8 cellular contexts compared by ENCODE assay signal in genomic region chr5:141397756-141398551, GRCh38. TPM values are rescaled to one million over a fixed set of nuclear protein-coding genes. Genes with fewer than 3 reads are reported as not detected.
DNase-seq lines count a peak whose midpoint lies in the region; ATAC-seq and TF ChIP-seq lines count a peak whose summit lies in the region.
"Not testable (repeated sequence)": the region's sequence is repeated elsewhere in the genome, so short reads cannot be mapped to it uniquely, and the experiment has no call there.

PCDHGB5 (plus strand) TSS chr5:141397947; CDS start chr5:141398128, 181 bp downstream.

- in situ Hi-C loops in GM13976 (cut with MboI; ENCODE audit: low sequenced_read_pairs, unreplicated experiment): not testable (repeated sequence)

- 0 out of 2 replicates have a peak, but pooled peaks cover 13% of the 10 kb centered on the region for H3K36me3 ChIP-seq in GM23338 (ENCODE audit: insufficient read depth)
- not testable (repeated sequence) for H3K36me3 ChIP-seq in aorta (ENCODE audit: control insufficient read depth in 1 of 2, insufficient read depth in 2 of 2, low read length in 1 of 2)

- peaks cover 16% of the 10 kb centered on the region for H3K27me3 Mint-ChIP-seq in GM23338 (ENCODE audit: insufficient read depth, low read depth, poor library complexity)

- H3K9me2 ChIP-seq in GM23338 (ENCODE audit: insufficient read depth): not testable (repeated sequence)

- H3K27ac Mint-ChIP-seq in GM23338: not testable (repeated sequence)

- peak; percentile 90 for ATAC-seq in GM23338
- ATAC-seq in aorta (ENCODE audit: low FRiP score): peak; percentile 74

- H3K27me3 ChIP-seq in GM23338 (ENCODE audit: insufficient read depth); aorta (ENCODE audit: control insufficient read depth in 1 of 2, insufficient read depth in 2 of 2, low read length in 1 of 2): not testable (repeated sequence)

- H3K4me2 ChIP-seq in GM23338: peak within 1 kb of the TSS; percentile 61; the same call in 1 of the 2 replicates

- not testable (repeated sequence) for H2AFZ ChIP-seq in GM23338

- DNase-seq in GM13976 (ENCODE audit: low spot score) (peak; percentile 59), GM23338 (ENCODE audit: low spot score) (peak; percentile 79), HK-2 (ENCODE audit: unreplicated experiment) (peak; percentile 12), cardiac fibroblast (ENCODE audit: low read depth in 2 of 2) (peak; percentile 75 to 77), hepatic stellate cell (ENCODE audit: low spot score) (peak; percentile 50), renal cortical epithelial cell (ENCODE audit: low read depth) (peak; percentile 27), aorta (peak in 1 of 2 donors; percentile 70)
- DNase-seq in activated CD4-positive, alpha-beta T cell treated with anti-CD3 and anti-CD28 coated beads for 48 hours: peak; percentile 66

- intact Hi-C loops in aorta (cut with DNase I): not testable (repeated sequence)

- not testable (repeated sequence) for H3K4me1 Mint-ChIP-seq in GM23338

- H3K79me2 ChIP-seq in GM23338 (replicated peaks; ENCODE audit: insufficient read depth): not testable (repeated sequence)

- H3K4me1 ChIP-seq in GM23338 (ENCODE audit: insufficient read depth); aorta (ENCODE audit: control insufficient read depth in 1 of 2, insufficient read depth in 2 of 2, low read length in 2 of 2): not testable (repeated sequence)

- not testable (repeated sequence) for H3F3A ChIP-seq in GM23338 (replicated peaks; ENCODE audit: low read depth)

- peaks cover 79% of the 10 kb centered on the region for H3K9me3 Mint-ChIP-seq in GM23338

- H3K4me3 Mint-ChIP-seq in GM23338: not testable (repeated sequence)

- H4K20me1 ChIP-seq in GM23338 (replicated peaks; ENCODE audit: insufficient read depth): not testable (repeated sequence)

- H3K27ac ChIP-seq in GM23338 (ENCODE audit: low read depth); aorta (ENCODE audit: low read depth in 1 of 2, low read length in 2 of 2): not testable (repeated sequence)

- H3K4me3 ChIP-seq in GM23338 (peak within 1 kb of the TSS; percentile 52), cardiac fibroblast (replicated peaks in 1 of 2; ENCODE audit: low read depth in 2 of 2, low read length in 2 of 2) (peak within 1 kb of the TSS; percentile 35 to 46)
- H3K4me3 ChIP-seq in aorta (ENCODE audit: low read length in 2 of 2): not testable (repeated sequence)

- H3K9me3 ChIP-seq in aorta (ENCODE audit: control insufficient read depth, low read length): peaks cover 31% of the 10 kb centered on the region

- TF ChIP-seq CTCF in GM13976 (IDR thresholded peaks at IDR 0.05; ENCODE audit: borderline replicate concordance, control extremely low read depth, extremely low read depth, insufficient read depth, missing control alignments) (peak; percentile 73), GM23338 (conservative IDR thresholded peaks at IDR 0.05; ENCODE audit: low read depth in 2 of 2) (peak; percentile 69), cardiac fibroblast (IDR thresholded peaks at IDR 0.05; ENCODE audit: low read depth, low read length) (peak; percentile 67)

- 7 to 8% methylated on average over 20 to 25 of the region's 43 CpGs for WGBS in aorta, 2 donors

- H3K36me3 Mint-ChIP-seq in GM23338 (ENCODE audit: low read depth): peaks cover 63% of the 10 kb centered on the region

RNA-seq across cellular contexts. Expression of gene PCDHGB5, which starts in this region (rescaled TPM):
- total RNA-seq in GM23338 (2014; rRNA removed; shearing (Covaris generic)): 15.7 and 18.5 TPM in 2 replicates
- polyA plus RNA-seq in GM23338 (2016; fragmentation: Nextera tagmentation; extraction: Ambion mirVana): 1.7 and 2.5 TPM in 2 replicates
- 9.4 and 17.8 TPM in 2 replicates for total RNA-seq in renal cortical epithelial cell
- 10 to 100 TPM; 11.7 to 18.2 TPM for total RNA-seq in aorta
- polyA plus RNA-seq in aorta: 1 to 10 TPM; 2.0 to 5.0 TPM
